11 cellular contexts compared by ENCODE assay signal in the genomic region with DNA sequence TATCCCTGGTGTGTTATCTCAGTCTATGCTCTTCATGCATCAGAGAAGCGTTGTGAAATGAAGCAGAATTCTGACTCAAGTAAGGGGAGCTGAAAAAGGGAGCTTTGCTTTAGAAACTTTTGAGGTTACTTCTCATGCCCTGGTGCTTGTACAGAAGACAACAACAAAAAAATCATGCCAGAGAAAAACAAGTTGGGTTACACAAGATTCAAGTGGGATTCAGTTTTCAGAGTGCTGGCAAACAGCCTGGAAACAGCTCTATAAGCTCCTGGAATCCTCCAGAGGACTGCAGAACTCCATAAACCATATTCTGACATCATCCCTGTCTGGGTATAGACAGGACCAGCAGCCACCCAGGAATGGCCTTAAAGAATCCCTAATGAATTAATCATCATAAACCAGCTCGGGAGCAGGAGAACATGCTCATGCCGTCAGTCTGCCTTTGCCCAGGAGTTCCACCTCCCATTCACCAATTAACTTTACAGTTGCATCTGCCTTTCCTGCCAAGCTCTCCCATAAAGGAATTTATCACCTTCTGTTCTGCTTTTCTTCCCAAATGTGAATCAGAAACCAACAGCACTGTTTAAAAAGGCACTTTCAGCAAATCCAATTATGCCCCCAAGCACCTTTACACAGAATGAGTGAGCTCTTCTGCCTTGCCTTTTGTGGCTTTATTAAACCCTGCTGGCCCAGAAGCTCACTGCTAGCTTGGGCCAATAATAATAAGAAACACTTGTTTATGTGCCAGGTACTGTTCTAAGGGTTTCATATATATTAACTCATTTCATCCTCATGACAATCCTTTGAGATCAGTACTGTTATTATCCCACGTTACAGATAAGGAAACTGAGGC. TPM values are rescaled to one million over a fixed set of nuclear protein-coding genes. Genes with fewer than 3 reads are reported as not detected.
A peak's percentile ranks its signal among the peaks of the same experiment; 100 is the strongest.
DNase-seq lines count a peak whose midpoint lies in the region; ATAC-seq and TF ChIP-seq lines count a peak whose summit lies in the region.
"Had no signal": no experiment of that assay in that cellular context is flagged by ENCODE, and none has a peak within 500 bp of the region (broad histone marks: within the 10 kb centered on the region; RNA-seq: fewer than 3 reads in every experiment).

No MANE protein-coding gene starts in this region.

- H3K9me3 ChIP-seq in BE2C = no peaks in the 10 kb centered on the region
- no peaks in the 10 kb centered on the region for H3K9me3 ChIP-seq in MG63
- H3K9me3 ChIP-seq in WERI-Rb-1 (ENCODE audit: severe bottlenecking) = no peaks in the 10 kb centered on the region
- H3K9me3 ChIP-seq: tibial nerve had no signal

- peaks cover 2 to 3% of the 10 kb centered on the region in 2 donors for H3K9me3 Mint-ChIP-seq in activated T-cell treated with anti-CD3 and anti-CD28 coated beads, Interleukin-2, amount 50 U/mL, for 72 hours
- H3K9me3 Mint-ChIP-seq in naive thymus-derived CD8-positive, alpha-beta T cell = peaks cover 0 to 11% (median 5%) of the 10 kb centered on the region in 9 donors
- H3K9me3 Mint-ChIP-seq: dendritic cell treated with granulocyte-macrophage colony-stimulating factor and Interleukin-4, amounts not matched to agents 40 ng/mL and 50 ng/mL, for 4 days; neural crest cell had no signal

- no peaks in the 10 kb centered on the region for H3K36me3 Mint-ChIP-seq in activated T-cell treated with anti-CD3 and anti-CD28 coated beads, Interleukin-2, amount 50 U/mL, for 72 hours (ENCODE audit: insufficient read depth in 2 of 2)
- H3K36me3 Mint-ChIP-seq in naive thymus-derived CD8-positive, alpha-beta T cell = peaks cover 0 to 5% (median 2%) of the 10 kb centered on the region in 3 donors

- peak overlapping the region in 1 of 2 donors; percentile 11 for H3K4me3 Mint-ChIP-seq in activated T-cell treated with anti-CD3 and anti-CD28 coated beads, Interleukin-2, amount 50 U/mL, for 72 hours
- peak overlapping the region in 2 of 10 donors; percentile 26 to 61 for H3K4me3 Mint-ChIP-seq in naive thymus-derived CD8-positive, alpha-beta T cell

- peaks cover 22% of the 10 kb centered on the region for H3K27me3 Mint-ChIP-seq in activated T-cell treated with anti-CD3 and anti-CD28 coated beads, Interleukin-2, amount 50 U/mL, for 72 hours (ENCODE audit: low read depth)
- H3K27me3 Mint-ChIP-seq in naive thymus-derived CD8-positive, alpha-beta T cell = peaks cover 5 to 29% (median 10%) of the 10 kb centered on the region in 5 donors

- peaks cover 7% of the 10 kb centered on the region for H3K4me1 Mint-ChIP-seq in activated T-cell treated with anti-CD3 and anti-CD28 coated beads, Interleukin-2, amount 50 U/mL, for 72 hours (ENCODE audit: low read depth)
- H3K4me1 Mint-ChIP-seq in naive thymus-derived CD8-positive, alpha-beta T cell = peaks cover 2 to 13% (median 5%) of the 10 kb centered on the region in 4 donors

- H3K36me3 ChIP-seq in BE2C (no peaks in the 10 kb centered on the region), MG63 (no peaks in the 10 kb centered on the region), WERI-Rb-1 (no peaks in the 10 kb centered on the region)
- H3K36me3 ChIP-seq: tibial nerve had no signal

- H3K4me1 ChIP-seq in BE2C = no peaks in the 10 kb centered on the region

- no peaks in the 10 kb centered on the region for H3K27me3 ChIP-seq in BE2C
- H3K27me3 ChIP-seq in MG63 = no peaks in the 10 kb centered on the region
- no peaks in the 10 kb centered on the region for H3K27me3 ChIP-seq in WERI-Rb-1 (ENCODE audit: insufficient read depth, low read depth, severe bottlenecking)
- H3K27me3 ChIP-seq: tibial nerve had no signal

- H3K4me3 ChIP-seq in BE2C (ENCODE audit: low read depth, low read length) = no peak overlapping the region
- no peak overlapping the region for H3K4me3 ChIP-seq in MG63
- H3K4me3 ChIP-seq in WERI-Rb-1 (ENCODE audit: low read depth, low read length) = no peak overlapping the region

- POLR2A ChIA-PET in naive thymus-derived CD8-positive, alpha-beta T cell (lab: Charles Lee) = interaction anchor here (1.2 kb wide), 1 partner anchor 54 kb away, joined by 5 read pairs; the partner anchor contains the start of gene FBXW7

- no peak for ATAC-seq in activated T-cell treated with anti-CD3 and anti-CD28 coated beads, Interleukin-2, amount 50 U/mL, for 72 hours (replicated peaks in 1 of 2)
- ATAC-seq in naive thymus-derived CD8-positive, alpha-beta T cell = no peak

- no peak overlapping the region for H3K27ac ChIP-seq in WERI-Rb-1

- TF ChIP-seq CTCF in BE2C (IDR thresholded peaks at IDR 0.05; ENCODE audit: low read depth, low read length) = no peak
- no peak for TF ChIP-seq CTCF in WERI-Rb-1 (IDR thresholded peaks at IDR 0.05; ENCODE audit: low read depth, low read length)

- DNase-seq in BE2C (peak; percentile 66), MG63 (peak; percentile 78), WERI-Rb-1 (peak; percentile 50), kidney tubule cell (ENCODE audit: low spot score) (peak; percentile 87)
- no peak for DNase-seq in activated T-cell treated with anti-CD3 and anti-CD28 coated beads, Interleukin-2, amount 50 U/mL, for 72 hours
- no peak for DNase-seq in central memory CD4-positive, alpha-beta T cell
- no peak for DNase-seq in naive thymus-derived CD8-positive, alpha-beta T cell
- no peak for DNase-seq in NK-92 treated with Interleukin-12 subunit alpha and Interleukin-12 subunit beta, amount 100 ng/mL, for 24 hours (lab: John Stamatoyannopoulos, UW)

- H3K27ac Mint-ChIP-seq in activated T-cell treated with anti-CD3 and anti-CD28 coated beads, Interleukin-2, amount 50 U/mL, for 72 hours = no peak overlapping the region
- H3K27ac Mint-ChIP-seq in naive thymus-derived CD8-positive, alpha-beta T cell = peak overlapping the region in 1 of 10 donors; percentile 50
- H3K27ac Mint-ChIP-seq: dendritic cell treated with granulocyte-macrophage colony-stimulating factor and Interleukin-4, amounts not matched to agents 40 ng/mL and 50 ng/mL, for 4 days had no signal

RNA-seq across cellular contexts. Expression of gene FBXW7, which starts 54.5 kb away (rescaled TPM):
- 16.9 TPM for polyA plus RNA-seq in BE2C (2012; ENCODE audit: insufficient read depth, insufficient read length, low read depth)
- 17.8 and 34.4 TPM in 2 replicates for total RNA-seq in MG63 (2014; rRNA removed; shearing (Covaris generic); ENCODE audit: low replicate concordance)
- total RNA-seq in activated T-cell treated with anti-CD3 and anti-CD28 coated beads, Interleukin-2, amount 50 U/mL, for 72 hours = 10 to 100 TPM; 37.6 to 40.9 TPM
- total RNA-seq in naive thymus-derived CD8-positive, alpha-beta T cell = 100 to 1,000 TPM; 110 to 126 TPM
- 10 to 100 TPM; 30.0 to 41.4 (median 31.5) TPM for polyA plus RNA-seq in naive thymus-derived CD8-positive, alpha-beta T cell

Comparison
In these comparisons a context has a peak if more than half of its experiments do, and no peak if none do; other contexts are left out.
1. DNase-seq: peak in BE2C (single experiment), MG63 (single experiment), WERI-Rb-1 (single experiment) and kidney tubule cell (single experiment); none in activated T-cell treated with anti-CD3 and anti-CD28 coated beads, Interleukin-2, amount 50 U/mL, for 72 hours (0 of 2), central memory CD4-positive, alpha-beta T cell (single experiment), naive thymus-derived CD8-positive, alpha-beta T cell (0 of 10) and NK-92 treated with Interleukin-12 subunit alpha and Interleukin-12 subunit beta, amount 100 ng/mL, for 24 hours (single experiment).